In the genomic region with DNA sequence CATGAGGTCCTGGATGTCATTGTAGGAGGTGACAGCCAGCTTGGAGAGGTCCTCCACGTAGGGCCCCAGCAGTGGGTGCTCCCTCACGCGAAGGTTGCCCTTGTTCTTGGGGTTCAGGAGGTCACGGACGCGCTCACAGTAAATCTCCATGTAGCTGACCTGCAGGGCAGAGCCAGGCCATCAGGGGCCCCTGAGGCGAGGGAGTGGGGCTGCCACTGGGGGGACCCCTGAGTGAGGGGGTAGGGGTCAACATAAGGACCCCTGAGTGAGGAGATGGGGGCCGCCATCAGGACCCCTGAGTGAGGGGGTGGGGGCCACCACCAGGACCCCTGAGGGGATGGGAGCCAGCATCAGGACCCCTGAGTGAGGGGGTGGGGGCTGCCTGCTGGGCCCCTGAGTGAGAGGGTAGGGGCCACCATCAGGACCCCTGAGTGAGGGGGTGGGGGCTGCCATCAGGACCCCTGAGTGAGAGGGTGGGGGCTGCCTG, we compare ENCODE assay signal across 13 cellular contexts. TPM values are rescaled to one million over a fixed set of nuclear protein-coding genes. Genes with fewer than 3 reads are reported as not detected.
"Had no signal": no experiment of that assay in that cellular context is flagged by ENCODE, and none has a peak within 500 bp of the region (broad histone marks: within the 10 kb centered on the region; RNA-seq: fewer than 3 reads in every experiment).

No MANE protein-coding gene starts in this region.

- H3K27me3 ChIP-seq: ascending aorta had no signal

- H3K9me3 ChIP-seq: ascending aorta, transverse colon had no signal

- ATAC-seq: activated T-cell treated with anti-CD3 and anti-CD28 coated beads, Interleukin-2, amount 50 U/mL, for 4 hours; esophagus mucosa; stimulated activated memory B cell treated with anti-CD40 and anti-IgM and Interleukin-4, amounts not matched to agents 10 μg/mL and 1 μg/mL and 100 μg/mL, for 72 hours had no signal

- H3K36me3 Mint-ChIP-seq: memory B cell; stimulated activated memory B cell treated with anti-CD40 and anti-IgM and Interleukin-4, amounts not matched to agents 10 μg/mL and 1 μg/mL and 100 μg/mL, for 72 hours had no signal

- H3K36me3 ChIP-seq: ascending aorta, transverse colon had no signal

- H3K4me3 ChIP-seq: ascending aorta, smooth muscle cell, transverse colon had no signal

- H3K9me3 Mint-ChIP-seq: activated T-cell treated with anti-CD3 and anti-CD28 coated beads, Interleukin-2, amount 50 U/mL, for 4 hours; memory B cell; neural crest cell; stimulated activated memory B cell treated with anti-CD40 and anti-IgM and Interleukin-4, amounts not matched to agents 10 μg/mL and 1 μg/mL and 100 μg/mL, for 72 hours had no signal

- H3K4me1 Mint-ChIP-seq: memory B cell; neural crest cell; stimulated activated memory B cell treated with anti-CD40 and anti-IgM and Interleukin-4, amounts not matched to agents 10 μg/mL and 1 μg/mL and 100 μg/mL, for 72 hours had no signal

- H3K27ac ChIP-seq: ascending aorta, parathyroid adenoma, transverse colon had no signal

- H3K4me1 ChIP-seq: ascending aorta, parathyroid adenoma, transverse colon had no signal

- H3K4me3 Mint-ChIP-seq: activated T-cell treated with anti-CD3 and anti-CD28 coated beads, Interleukin-2, amount 50 U/mL, for 4 hours; memory B cell; neural crest cell; stimulated activated memory B cell treated with anti-CD40 and anti-IgM and Interleukin-4, amounts not matched to agents 10 μg/mL and 1 μg/mL and 100 μg/mL, for 72 hours had no signal

- DNase-seq: activated CD4-positive, CD25-positive, alpha-beta regulatory T cell; activated gamma-delta T cell treated with Interleukin-2 at 50 U/mL for 16 hours; activated T-cell treated with anti-CD3 and anti-CD28 coated beads, Interleukin-2, amount 50 U/mL, for 4 hours; transverse colon had no signal

- H3K27ac Mint-ChIP-seq: memory B cell; stimulated activated memory B cell treated with anti-CD40 and anti-IgM and Interleukin-4, amounts not matched to agents 10 μg/mL and 1 μg/mL and 100 μg/mL, for 72 hours had no signal

RNA-seq across cellular contexts. Expression of a gene that starts 33.6 kb away (rescaled TPM):
- total RNA-seq: bronchial epithelial cell, subcutaneous adipose tissue had no signal
